In the genomic region with DNA sequence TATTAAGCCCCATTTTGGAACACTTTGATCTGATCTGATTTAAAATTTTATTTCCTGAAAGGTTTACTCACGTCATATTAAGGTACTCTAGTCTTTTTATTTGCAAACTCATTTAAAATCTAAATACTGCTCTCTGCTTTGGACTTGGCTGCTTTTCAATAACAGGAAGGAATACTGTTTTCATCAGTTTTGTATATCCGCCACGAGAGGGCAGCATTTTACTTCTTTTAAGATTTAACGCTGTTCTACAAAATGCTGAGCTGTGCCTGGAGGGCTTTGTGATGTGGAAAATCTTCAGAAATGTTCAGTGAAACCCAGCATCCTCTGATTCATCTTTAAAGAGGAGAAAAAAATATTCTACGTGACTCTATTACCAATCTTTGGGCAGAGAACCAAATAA, we compare ENCODE assay signal across 9 cellular contexts. TPM values are rescaled to one million over a fixed set of nuclear protein-coding genes. Genes with fewer than 3 reads are reported as not detected.
A peak's percentile ranks its signal among the peaks of the same experiment; 100 is the strongest.
DNase-seq lines count a peak whose midpoint lies in the region; ATAC-seq lines count a peak whose summit lies in the region.
"Had no signal": no experiment of that assay in that cellular context is flagged by ENCODE, and none has a peak within 500 bp of the region (broad histone marks: within the 10 kb centered on the region; RNA-seq: fewer than 3 reads in every experiment).

No MANE protein-coding gene starts in this region.

- peaks cover 16% of the 10 kb centered on the region for H3K4me1 Mint-ChIP-seq in activated T-cell treated with anti-CD3 and anti-CD28 coated beads, Interleukin-2, amount 50 U/mL, for 72 hours (ENCODE audit: low read depth)

- no peaks in the 10 kb centered on the region for H3K9me3 Mint-ChIP-seq in activated T-cell treated with anti-CD3 and anti-CD28 coated beads, Interleukin-2, amount 50 U/mL, for 72 hours
- H3K9me3 Mint-ChIP-seq: dendritic cell treated with granulocyte-macrophage colony-stimulating factor and Interleukin-4, amounts not matched to agents 40 ng/mL and 50 ng/mL, for 4 days had no signal

- H3K36me3 Mint-ChIP-seq in activated T-cell treated with anti-CD3 and anti-CD28 coated beads, Interleukin-2, amount 50 U/mL, for 72 hours (ENCODE audit: insufficient read depth in 2 of 2), result no peaks in the 10 kb centered on the region

- H3K27ac Mint-ChIP-seq in activated T-cell treated with anti-CD3 and anti-CD28 coated beads, Interleukin-2, amount 50 U/mL, for 72 hours, result no peak overlapping the region
- H3K27ac Mint-ChIP-seq: dendritic cell treated with granulocyte-macrophage colony-stimulating factor and Interleukin-4, amounts not matched to agents 40 ng/mL and 50 ng/mL, for 4 days had no signal

- ATAC-seq in GM19452 (IDR thresholded peaks at IDR 0.05; ENCODE audit: unreplicated experiment) (peak; percentile 70), HG03460 (IDR thresholded peaks at IDR 0.05; ENCODE audit: unreplicated experiment) (peak; percentile 69)
- ATAC-seq in activated T-cell treated with anti-CD3 and anti-CD28 coated beads, Interleukin-2, amount 50 U/mL, for 72 hours (replicated peaks in 1 of 2), result peak; percentile 65 to 69

- H3K27me3 Mint-ChIP-seq in activated T-cell treated with anti-CD3 and anti-CD28 coated beads, Interleukin-2, amount 50 U/mL, for 72 hours (ENCODE audit: low read depth), result no peaks in the 10 kb centered on the region
- H3K27me3 Mint-ChIP-seq: dendritic cell treated with granulocyte-macrophage colony-stimulating factor and Interleukin-4, amounts not matched to agents 40 ng/mL and 50 ng/mL, for 4 days had no signal

- no peak overlapping the region for H3K4me3 Mint-ChIP-seq in activated T-cell treated with anti-CD3 and anti-CD28 coated beads, Interleukin-2, amount 50 U/mL, for 72 hours
- H3K4me3 Mint-ChIP-seq: dendritic cell treated with granulocyte-macrophage colony-stimulating factor and Interleukin-4, amounts not matched to agents 40 ng/mL and 50 ng/mL, for 4 days had no signal

- DNase-seq in DMS79 (lab: John Stamatoyannopoulos, UW), result peak; percentile 4
- DNase-seq in NCI-H526 treated with DMSO at 0.1 percent for 48 hours (lab: John Stamatoyannopoulos, UW), result peak; percentile 52
- DNase-seq in activated T-cell treated with anti-CD3 and anti-CD28 coated beads, Interleukin-2, amount 50 U/mL, for 72 hours, result peak; percentile 37 to 43
- DNase-seq in globus pallidus (ENCODE audit: low spot score), result peak; percentile 74
- DNase-seq in renal cortical epithelial cell (ENCODE audit: low read depth), result peak; percentile 82
- DNase-seq in germinal center (ENCODE audit: low spot score), result no peak

RNA-seq across cellular contexts. Expression of a gene that starts 37.5 kb away (rescaled TPM):
- not detected for total RNA-seq in activated T-cell treated with anti-CD3 and anti-CD28 coated beads, Interleukin-2, amount 50 U/mL, for 72 hours
- total RNA-seq in renal cortical epithelial cell, result 0.69 and 1.2 TPM in 2 replicates
